In genomic region chr4:3087398-3087797, GRCh38 we compare ENCODE assay signal across 16 cellular contexts. TPM values are rescaled to one million over a fixed set of nuclear protein-coding genes. Genes with fewer than 3 reads are reported as not detected.
DNase-seq lines count a peak whose midpoint lies in the region; ATAC-seq, FAIRE-seq and TF ChIP-seq lines count a peak whose summit lies in the region.
"Had no signal": no experiment of that assay in that cellular context is flagged by ENCODE, and none has a peak within 500 bp of the region (broad histone marks: within the 10 kb centered on the region; RNA-seq: fewer than 3 reads in every experiment).

No MANE protein-coding gene starts in this region.

- BruUV-seq in HepG2 (replicated peaks; lab: Mats Ljungman, UMichigan): no TSS peak

- no peak overlapping the region for H3K9ac ChIP-seq in HepG2 (ENCODE audit: insufficient read depth, low read depth, low read length)
- H3K9ac ChIP-seq: BLaER1 treated with 17β-estradiol and CSF1 and Interleukin-3, amounts not matched to agents 10 nM and 100 nM had no signal

- TF ChIP-seq POLR2A in right lobe of liver (IDR thresholded peaks at IDR 0.05) (no peak), HepG2 (IDR thresholded peaks at IDR 0.05; ENCODE audit: insufficient read depth in 1 of 2, low read depth in 2 of 2, low read length in 2 of 2) (no peak), H54 (IDR thresholded peaks at IDR 0.05; ENCODE audit: low read depth, low read length) (no peak)

- no peak overlapping the region for H3K4me2 ChIP-seq in HepG2 (ENCODE audit: low read depth, low read length)
- H3K4me2 ChIP-seq: BLaER1 treated with 17β-estradiol and CSF1 and Interleukin-3, amounts not matched to agents 10 nM and 100 nM had no signal

- 35% methylated on average over 4 of the region's 4 CpGs for WGBS in right lobe of liver (ENCODE audit: insufficient coverage, low coverage, low lambda C conversion rate, missing lambda C conversion rate)
- WGBS in HepG2 (ENCODE audit: low lambda C conversion rate): 87% methylated on average over 4 of the region's 4 CpGs

- DNase-seq in activated T-cell treated with anti-CD3 and anti-CD28 coated beads, Interleukin-2, amount 50 U/mL, for 24 hours: no peak
- DNase-seq in activated T-cell treated with anti-CD3 and anti-CD28 coated beads, Interleukin-2, amount 50 U/mL, for 4 hours: no peak
- DNase-seq in right lobe of liver: no peak
- DNase-seq in HepG2 (ENCODE audit: low spot score): no peak
- DNase-seq in memory B cell (ENCODE audit: low spot score in 2 of 2): no peak
- no peak for DNase-seq in H54 (ENCODE audit: insufficient read length, low spot score)
- DNase-seq: ACHN; CD4-positive, CD25-positive, alpha-beta regulatory T cell; DMS53; GF-D8; GOT3 had no signal

- no peaks in the 10 kb centered on the region for H3K27me3 Mint-ChIP-seq in activated T-cell treated with anti-CD3 and anti-CD28 coated beads, Interleukin-2, amount 50 U/mL, for 24 hours
- H3K27me3 Mint-ChIP-seq in activated T-cell treated with anti-CD3 and anti-CD28 coated beads, Interleukin-2, amount 50 U/mL, for 4 hours (ENCODE audit: low read depth): no peaks in the 10 kb centered on the region
- H3K27me3 Mint-ChIP-seq in memory B cell: no peaks in the 10 kb centered on the region
- H3K27me3 Mint-ChIP-seq: CD4-positive, CD25-positive, alpha-beta regulatory T cell had no signal

- H3K79me2 ChIP-seq in HepG2 (ENCODE audit: insufficient read depth, low read length): peaks cover 27% of the 10 kb centered on the region

- no peak for TF ChIP-seq RAD21 in HepG2 (CRISPR knock-in tag; IDR thresholded peaks at IDR 0.05)

- intact Hi-C loops in right lobe of liver (cut with DNase I): no loop called here
- intact Hi-C loops in HepG2 (cut with micrococcal nuclease; ENCODE audit: unreplicated experiment): no loop called here

- peaks cover 3% of the 10 kb centered on the region; the same call in 1 of the 2 replicates for H4K20me1 ChIP-seq in HepG2 (ENCODE audit: insufficient read depth, low read length)

- peaks cover 65% of the 10 kb centered on the region for H3K4me1 Mint-ChIP-seq in activated T-cell treated with anti-CD3 and anti-CD28 coated beads, Interleukin-2, amount 50 U/mL, for 24 hours (ENCODE audit: low read depth)
- H3K4me1 Mint-ChIP-seq in activated T-cell treated with anti-CD3 and anti-CD28 coated beads, Interleukin-2, amount 50 U/mL, for 4 hours (ENCODE audit: low read depth): peaks cover 41% of the 10 kb centered on the region
- H3K4me1 Mint-ChIP-seq in memory B cell: peaks cover 26% of the 10 kb centered on the region

- CTCF ChIA-PET in HepG2 (lab: Yijun Ruan, JAX; ENCODE audit: low intra/inter-chr PET ratio, low total read pairs): no interaction called here

- POLR2A ChIA-PET in HepG2 (lab: Yijun Ruan, JAX): no interaction called here

- FAIRE-seq in HepG2 (lab: Jason Lieb, UNC) (no peak), H54 (lab: Jason Lieb, UNC) (no peak)

- H3K36me3 ChIP-seq in right lobe of liver (no peaks in the 10 kb centered on the region), HepG2 (replicated peaks in 1 of 2; ENCODE audit: control insufficient read depth in 1 of 2, insufficient read depth in 2 of 2, low read length in 2 of 2) (peaks cover 4 to 18% of the 10 kb centered on the region in 2 experiments; a peak in 4 of 5 replicates)

- no peak overlapping the region for H2AFZ ChIP-seq in HepG2 (ENCODE audit: low read length)

- H3K27ac ChIP-seq in right lobe of liver (peak overlapping the region in 2 of 3 donors; percentile 41 to 58), HepG2 (ENCODE audit: extremely low read length, insufficient read depth, low read length) (no peak overlapping the region)
- H3K27ac ChIP-seq: BLaER1 treated with 17β-estradiol and CSF1 and Interleukin-3, amounts not matched to agents 10 nM and 100 nM had no signal

- H3K4me3 Mint-ChIP-seq in activated T-cell treated with anti-CD3 and anti-CD28 coated beads, Interleukin-2, amount 50 U/mL, for 24 hours: no peak overlapping the region
- no peak overlapping the region for H3K4me3 Mint-ChIP-seq in activated T-cell treated with anti-CD3 and anti-CD28 coated beads, Interleukin-2, amount 50 U/mL, for 4 hours
- H3K4me3 Mint-ChIP-seq in memory B cell: no peak overlapping the region
- H3K4me3 Mint-ChIP-seq: CD4-positive, CD25-positive, alpha-beta regulatory T cell had no signal

- H3K9me3 Mint-ChIP-seq in activated T-cell treated with anti-CD3 and anti-CD28 coated beads, Interleukin-2, amount 50 U/mL, for 24 hours: no peaks in the 10 kb centered on the region
- H3K9me3 Mint-ChIP-seq in activated T-cell treated with anti-CD3 and anti-CD28 coated beads, Interleukin-2, amount 50 U/mL, for 4 hours: no peaks in the 10 kb centered on the region
- H3K9me3 Mint-ChIP-seq in memory B cell: no peaks in the 10 kb centered on the region
- H3K9me3 Mint-ChIP-seq: CD4-positive, CD25-positive, alpha-beta regulatory T cell had no signal

- no peak for ATAC-seq in activated T-cell treated with anti-CD3 and anti-CD28 coated beads, Interleukin-2, amount 50 U/mL, for 4 hours
- ATAC-seq in right lobe of liver (peak; percentile 27 to 68 (median 53)), HepG2 (no peak), memory B cell (ENCODE audit: low read depth) (no peak), HG02970 (IDR thresholded peaks at IDR 0.05; ENCODE audit: low FRiP score, unreplicated experiment) (no peak)

- peaks cover 0 to 33% (median 4%) of the 10 kb centered on the region in 4 donors for H3K4me1 ChIP-seq in right lobe of liver
- peaks cover 23% of the 10 kb centered on the region for H3K4me1 ChIP-seq in HepG2 (ENCODE audit: insufficient read depth, low read length)
- H3K4me1 ChIP-seq: HAP-1 had no signal

- in situ Hi-C loops in HepG2 (cut with HindIII; ENCODE audit: extremely low pct_ligation_motif_present, low pct_unique_long_range_greater_than_20kb): no loop called here

- no peaks in the 10 kb centered on the region for H3K9me3 ChIP-seq in right lobe of liver
- H3K9me3 ChIP-seq in HepG2 (ENCODE audit: low read length): no peaks in the 10 kb centered on the region
- H3K9me3 ChIP-seq: HAP-1 had no signal

- TF ChIP-seq EP300 in HepG2 (IDR thresholded peaks at IDR 0.05; ENCODE audit: low read depth in 2 of 2, low read length in 2 of 2): no peak
- no peak for TF ChIP-seq EP300 in HepG2 (CRISPR knock-in tag; IDR thresholded peaks at IDR 0.05; ENCODE audit: borderline replicate concordance)

- H3K4me3 ChIP-seq in right lobe of liver: no peak overlapping the region
- H3K4me3 ChIP-seq in HepG2 (replicated peaks in 1 of 3; ENCODE audit: insufficient read depth in 1 of 3, low read depth in 2 of 3, low read length in 3 of 3): no peak overlapping the region
- H3K4me3 ChIP-seq: BLaER1 treated with 17β-estradiol and CSF1 and Interleukin-3, amounts not matched to agents 10 nM and 100 nM; HAP-1 had no signal

- TF ChIP-seq CTCF in right lobe of liver (IDR thresholded peaks at IDR 0.05) (no peak), HepG2 (CRISPR knock-in tag; IDR thresholded peaks at IDR 0.05) (no peak)

- H3K27ac Mint-ChIP-seq in activated T-cell treated with anti-CD3 and anti-CD28 coated beads, Interleukin-2, amount 50 U/mL, for 24 hours: peak overlapping the region; percentile 74
- peak overlapping the region; percentile 80 for H3K27ac Mint-ChIP-seq in memory B cell
- H3K27ac Mint-ChIP-seq: CD4-positive, CD25-positive, alpha-beta regulatory T cell had no signal

- peaks cover 54% of the 10 kb centered on the region for H3K36me3 Mint-ChIP-seq in activated T-cell treated with anti-CD3 and anti-CD28 coated beads, Interleukin-2, amount 50 U/mL, for 24 hours (ENCODE audit: low read depth)
- peaks cover 23% of the 10 kb centered on the region for H3K36me3 Mint-ChIP-seq in activated T-cell treated with anti-CD3 and anti-CD28 coated beads, Interleukin-2, amount 50 U/mL, for 4 hours (ENCODE audit: insufficient read depth)
- peaks cover 21% of the 10 kb centered on the region for H3K36me3 Mint-ChIP-seq in memory B cell

- H3K27me3 ChIP-seq in right lobe of liver (no peaks in the 10 kb centered on the region), HepG2 (ENCODE audit: control insufficient read depth in 1 of 2, insufficient read depth in 2 of 2, low read length in 2 of 2) (no peaks in the 10 kb centered on the region)
- H3K27me3 ChIP-seq: BLaER1 treated with 17β-estradiol and CSF1 and Interleukin-3, amounts not matched to agents 10 nM and 100 nM had no signal

RNA-seq across cellular contexts. Expression of gene HTT, which starts 12.9 kb away (rescaled TPM):
- total RNA-seq in activated T-cell treated with anti-CD3 and anti-CD28 coated beads, Interleukin-2, amount 50 U/mL, for 4 hours: 10 to 100 TPM; 50.5 to 59.3 (median 51.5) TPM
- total RNA-seq in right lobe of liver (10 to 100 TPM; 25.5 to 37.8 (median 30.3) TPM), HepG2 (2016; rRNA removed; fragmentation: Illumina TruSeq; extraction: Trizol) (19.5 and 34.3 TPM in 2 replicates)
- 8.9 and 9.0 TPM in 2 replicates for total RNA-seq in HepG2 (2016; cell fraction: cytosol; rRNA removed; fragmentation: Illumina TruSeq; extraction: Trizol; ENCODE audit: low read depth)
- 19.6 and 34.7 TPM in 2 replicates for total RNA-seq in HepG2 (2016; cell fraction: insoluble cytoplasmic fraction; rRNA removed; fragmentation: Illumina TruSeq; extraction: Trizol)
- 12.0 and 13.5 TPM in 2 replicates for total RNA-seq in HepG2 (2016; cell fraction: membrane; rRNA removed; fragmentation: Illumina TruSeq; extraction: Trizol)
- total RNA-seq in HepG2 (2016; cell fraction: nucleus; rRNA removed; fragmentation: Illumina TruSeq; extraction: Trizol): 44.5 and 53.3 TPM in 2 replicates
- 17.5 and 21.0 TPM in 2 replicates for polyA plus RNA-seq in HepG2 (2011; rRNA removed)
- polyA plus RNA-seq in HepG2 (2011; cell fraction: cytosol; rRNA removed): 8.1 and 12.3 TPM in 2 replicates
- polyA plus RNA-seq in HepG2 (2011; cell fraction: nucleus; rRNA removed): 77.2 and 88.2 TPM in 2 replicates
- polyA plus RNA-seq in HepG2 (2012): 19.2 and 21.9 TPM in 2 replicates
- polyA plus RNA-seq in HepG2 (2016; cell fraction: cytosol; fragmentation: Illumina TruSeq; extraction: Trizol; ENCODE audit: low read depth): 0.76 and 0.89 TPM in 2 replicates
- polyA plus RNA-seq in HepG2 (2016; cell fraction: insoluble cytoplasmic fraction; fragmentation: Illumina TruSeq; extraction: Trizol; ENCODE audit: low read depth): 11.2 and 16.6 TPM in 2 replicates
- 1.9 and 2.0 TPM in 2 replicates for polyA plus RNA-seq in HepG2 (2016; cell fraction: membrane; fragmentation: Illumina TruSeq; extraction: Trizol; ENCODE audit: low read depth)
- polyA plus RNA-seq in HepG2 (2016; cell fraction: nucleus; fragmentation: Illumina TruSeq; extraction: Trizol; ENCODE audit: insufficient read depth, low read depth): 51.6 and 58.9 TPM in 2 replicates
- 75.1 and 127 TPM in 2 replicates for polyA minus RNA-seq in HepG2 (2011; rRNA and poly(A)+ RNA removed; ENCODE audit: low replicate concordance)
- polyA minus RNA-seq in HepG2 (2011; cell fraction: cytosol; rRNA and poly(A)+ RNA removed): 57.9 and 59.9 TPM in 2 replicates
- polyA minus RNA-seq in HepG2 (2011; cell fraction: nucleus; rRNA and poly(A)+ RNA removed): 131 and 135 TPM in 2 replicates

RNA-seq across cellular contexts. Expression of gene HTT-AS, which starts 13.1 kb away (rescaled TPM):
- not detected for total RNA-seq in activated T-cell treated with anti-CD3 and anti-CD28 coated beads, Interleukin-2, amount 50 U/mL, for 4 hours
- not detected for total RNA-seq in right lobe of liver
- total RNA-seq in HepG2 (2016; rRNA removed; fragmentation: Illumina TruSeq; extraction: Trizol): not detected in 2 replicates
- not detected in 2 replicates for total RNA-seq in HepG2 (2016; cell fraction: cytosol; rRNA removed; fragmentation: Illumina TruSeq; extraction: Trizol; ENCODE audit: low read depth)
- total RNA-seq in HepG2 (2016; cell fraction: insoluble cytoplasmic fraction; rRNA removed; fragmentation: Illumina TruSeq; extraction: Trizol): not detected in 2 replicates
- total RNA-seq in HepG2 (2016; cell fraction: membrane; rRNA removed; fragmentation: Illumina TruSeq; extraction: Trizol): not detected in 2 replicates
- total RNA-seq in HepG2 (2016; cell fraction: nucleus; rRNA removed; fragmentation: Illumina TruSeq; extraction: Trizol): not detected in 2 replicates
- polyA plus RNA-seq in HepG2 (2011; rRNA removed): not detected in 2 replicates
- not detected in 2 replicates for polyA plus RNA-seq in HepG2 (2011; cell fraction: cytosol; rRNA removed)
- polyA plus RNA-seq in HepG2 (2011; cell fraction: nucleus; rRNA removed): not detected in 2 replicates
- polyA plus RNA-seq in HepG2 (2012): not detected in 2 replicates
- not detected in 2 replicates for polyA plus RNA-seq in HepG2 (2016; cell fraction: cytosol; fragmentation: Illumina TruSeq; extraction: Trizol; ENCODE audit: low read depth)
- polyA plus RNA-seq in HepG2 (2016; cell fraction: insoluble cytoplasmic fraction; fragmentation: Illumina TruSeq; extraction: Trizol; ENCODE audit: low read depth): not detected in 2 replicates
- not detected in 2 replicates for polyA plus RNA-seq in HepG2 (2016; cell fraction: membrane; fragmentation: Illumina TruSeq; extraction: Trizol; ENCODE audit: low read depth)
- not detected in 2 replicates for polyA plus RNA-seq in HepG2 (2016; cell fraction: nucleus; fragmentation: Illumina TruSeq; extraction: Trizol; ENCODE audit: insufficient read depth, low read depth)
- polyA minus RNA-seq in HepG2 (2011; rRNA and poly(A)+ RNA removed; ENCODE audit: low replicate concordance): not detected in 2 replicates
- polyA minus RNA-seq in HepG2 (2011; cell fraction: cytosol; rRNA and poly(A)+ RNA removed): not detected in 2 replicates
- not detected in 2 replicates for polyA minus RNA-seq in HepG2 (2011; cell fraction: nucleus; rRNA and poly(A)+ RNA removed)
- total RNA-seq: A172; CD4-positive, CD25-positive, alpha-beta regulatory T cell; HT1080 had no signal
- polyA plus RNA-seq: CD4-positive, CD25-positive, alpha-beta regulatory T cell had no signal

Comparison
In these comparisons a context has a peak if more than half of its experiments do, and no peak if none do; other contexts are left out.
1. ATAC-seq: peak in right lobe of liver (4 of 4); none in activated T-cell treated with anti-CD3 and anti-CD28 coated beads, Interleukin-2, amount 50 U/mL, for 4 hours (0 of 2), HepG2 (single experiment), memory B cell (single experiment) and HG02970 (single experiment).